In genomic region chr1:245888809-245889208, GRCh38 we compare ENCODE assay signal across 11 cellular contexts.
A peak's percentile ranks its signal among the peaks of the same experiment; 100 is the strongest.
DNase-seq lines count a peak whose midpoint lies in the region; ATAC-seq and TF ChIP-seq lines count a peak whose summit lies in the region.
"Had no signal": no experiment of that assay in that cellular context is flagged by ENCODE, and none has a peak within 500 bp of the region (broad histone marks: within the 10 kb centered on the region; RNA-seq: fewer than 3 reads in every experiment).

No MANE protein-coding gene starts in this region.

- intact Hi-C loops in lower leg skin (cut with DNase I; ENCODE audit: low total_unique reads) = no loop called here

- DNase-seq in AML-193 (lab: John Stamatoyannopoulos, UW) (peak; percentile 47 to 59), HCEC 1CT (peak; percentile 64), SKM-1 (lab: John Stamatoyannopoulos, UW; ENCODE audit: unreplicated experiment) (peak; percentile 71), iPS DF 19.7 (ENCODE audit: low read depth, low spot score) (peak; percentile 20), lower leg skin (ENCODE audit: low spot score in 2 of 2) (no peak), HuH-7.5 (ENCODE audit: low spot score) (no peak)
- no peak for DNase-seq in activated naive CD8-positive, alpha-beta T cell treated with anti-CD3 and anti-CD28 coated beads for 36 hours
- DNase-seq: activated effector memory CD4-positive, alpha-beta T cell treated with anti-CD3 and anti-CD28 coated beads, Interleukin-2, amount 50 U/mL, for 16 hours; NCI-H446 treated with DMSO at 0.1 percent for 48 hours had no signal

- no peak overlapping the region for H3K4me3 ChIP-seq in lower leg skin (ENCODE audit: low read depth, poor library complexity, severe bottlenecking)
- H3K4me3 ChIP-seq: thoracic aorta had no signal

- no peak for TF ChIP-seq CTCF in lower leg skin (IDR thresholded peaks at IDR 0.05)

- H3K9me3 Mint-ChIP-seq in activated naive CD8-positive, alpha-beta T cell treated with anti-CD3 and anti-CD28 coated beads for 36 hours = peaks cover 11% of the 10 kb centered on the region

- no peak overlapping the region for H3K27ac Mint-ChIP-seq in activated naive CD8-positive, alpha-beta T cell treated with anti-CD3 and anti-CD28 coated beads for 36 hours

- 74 to 92% methylated on average over 2 of the region's 2 CpGs for WGBS in lower leg skin, 2 donors

- ATAC-seq in GM18517 (IDR thresholded peaks at IDR 0.05; ENCODE audit: unreplicated experiment) = no peak

- H3K4me3 Mint-ChIP-seq in activated naive CD8-positive, alpha-beta T cell treated with anti-CD3 and anti-CD28 coated beads for 36 hours = no peak overlapping the region

- TF ChIP-seq POLR2A in lower leg skin (IDR thresholded peaks at IDR 0.05) = no peak

- H3K36me3 Mint-ChIP-seq in activated naive CD8-positive, alpha-beta T cell treated with anti-CD3 and anti-CD28 coated beads for 36 hours = peaks cover 47% of the 10 kb centered on the region

- no peaks in the 10 kb centered on the region for H3K4me1 Mint-ChIP-seq in activated naive CD8-positive, alpha-beta T cell treated with anti-CD3 and anti-CD28 coated beads for 36 hours

- H3K27me3 Mint-ChIP-seq in activated naive CD8-positive, alpha-beta T cell treated with anti-CD3 and anti-CD28 coated beads for 36 hours = no peaks in the 10 kb centered on the region

Comparison
In these comparisons a context has a peak if more than half of its experiments do, and no peak if none do; other contexts are left out.
1. DNase-seq: peak in AML-193 (2 of 2), HCEC 1CT (single experiment), SKM-1 (single experiment) and iPS DF 19.7 (single experiment); none in lower leg skin (0 of 2), HuH-7.5 (single experiment) and activated naive CD8-positive, alpha-beta T cell treated with anti-CD3 and anti-CD28 coated beads for 36 hours (single experiment).